In the genomic region with DNA sequence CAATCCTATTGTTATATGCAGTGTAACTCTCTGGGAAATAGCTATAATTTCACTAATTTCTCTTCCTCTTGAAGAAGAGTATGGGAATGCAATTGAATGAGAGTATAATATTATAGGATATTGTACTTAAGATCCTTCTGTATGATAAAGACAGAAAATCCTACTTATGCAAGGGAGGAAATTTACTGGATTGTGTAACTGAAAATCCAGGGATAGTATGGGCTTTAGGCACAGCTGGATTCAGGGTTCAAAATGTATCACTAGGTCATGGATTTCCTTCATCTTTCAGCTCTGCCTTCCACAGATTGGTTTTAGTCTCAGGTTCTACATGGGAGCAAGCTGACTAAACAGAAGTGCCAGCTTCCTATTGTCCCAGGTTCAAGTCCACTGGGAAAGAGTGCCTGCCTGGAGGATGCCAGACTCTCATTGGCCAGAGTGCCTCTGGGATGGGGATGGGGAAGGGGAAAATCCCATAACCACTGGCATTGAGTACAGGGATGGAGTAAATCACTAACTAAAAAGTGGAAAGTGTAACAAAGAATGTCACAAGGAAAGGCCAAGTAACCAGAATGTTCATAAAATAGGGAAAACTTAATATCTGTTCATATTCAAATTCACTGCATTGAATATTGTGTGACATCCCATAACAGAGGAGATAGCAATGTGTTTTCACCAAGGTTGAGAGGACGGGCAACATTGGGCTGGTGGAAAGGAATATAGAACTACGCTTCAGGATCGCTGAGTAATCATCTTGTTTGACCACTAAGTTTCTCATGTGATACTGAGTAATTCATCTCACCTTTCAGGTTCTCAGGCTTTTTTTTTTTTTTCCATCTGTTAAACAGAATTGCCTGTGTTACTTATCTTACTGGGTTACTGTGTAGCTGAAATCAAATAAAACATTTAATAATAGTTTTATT, we compare ENCODE assay signal across 12 cellular contexts.
DNase-seq lines count a peak whose midpoint lies in the region; ATAC-seq and TF ChIP-seq lines count a peak whose summit lies in the region.
"Had no signal": no experiment of that assay in that cellular context is flagged by ENCODE, and none has a peak within 500 bp of the region (broad histone marks: within the 10 kb centered on the region; RNA-seq: fewer than 3 reads in every experiment).

No MANE protein-coding gene starts in this region.

- no peaks in the 10 kb centered on the region for H3K27me3 Mint-ChIP-seq in stimulated activated naive CD8-positive, alpha-beta T cell treated with anti-CD3 and anti-CD28 coated beads, Interleukin-15, amount 100 ng/mL, for 72 hours
- peaks cover 8% of the 10 kb centered on the region for H3K27me3 Mint-ChIP-seq in nephron progenitor cell (ENCODE audit: low read depth, poor library complexity)

- no peak overlapping the region for H3K4me3 Mint-ChIP-seq in stimulated activated naive CD8-positive, alpha-beta T cell treated with anti-CD3 and anti-CD28 coated beads, Interleukin-15, amount 100 ng/mL, for 72 hours
- no peak overlapping the region for H3K4me3 Mint-ChIP-seq in nephron progenitor cell
- H3K4me3 Mint-ChIP-seq: activated CD4-positive, alpha-beta memory T cell treated with anti-CD3 and anti-CD28 coated beads for 36 hours; CD8-positive, alpha-beta T cell had no signal

- ATAC-seq in GM19372 (IDR thresholded peaks at IDR 0.05; ENCODE audit: low read depth, unreplicated experiment), result peak; percentile 38
- ATAC-seq in stimulated activated naive CD8-positive, alpha-beta T cell treated with anti-CD3 and anti-CD28 coated beads, Interleukin-15, amount 100 ng/mL, for 72 hours, result peak; percentile 46
- no peak for ATAC-seq in HG03095 (IDR thresholded peaks at IDR 0.05; ENCODE audit: unreplicated experiment)
- ATAC-seq: CD8-positive, alpha-beta T cell; HCT116 had no signal

- H3K9me3 Mint-ChIP-seq in stimulated activated naive CD8-positive, alpha-beta T cell treated with anti-CD3 and anti-CD28 coated beads, Interleukin-15, amount 100 ng/mL, for 72 hours, result no peaks in the 10 kb centered on the region
- H3K9me3 Mint-ChIP-seq in nephron progenitor cell, result no peaks in the 10 kb centered on the region
- H3K9me3 Mint-ChIP-seq: activated CD4-positive, alpha-beta memory T cell treated with anti-CD3 and anti-CD28 coated beads for 36 hours; CD8-positive, alpha-beta T cell had no signal

- no peak overlapping the region for H3K4me3 ChIP-seq in fibroblast of villous mesenchyme (ENCODE audit: low read depth, low read length)

- TF ChIP-seq CTCF in fibroblast of villous mesenchyme (IDR thresholded peaks at IDR 0.05; ENCODE audit: insufficient read depth, low read depth, low read length) (no peak), nephron progenitor cell (IDR thresholded peaks at IDR 0.05) (no peak)

- peaks cover 6% of the 10 kb centered on the region for H3K4me1 Mint-ChIP-seq in stimulated activated naive CD8-positive, alpha-beta T cell treated with anti-CD3 and anti-CD28 coated beads, Interleukin-15, amount 100 ng/mL, for 72 hours
- peaks cover 24% of the 10 kb centered on the region for H3K4me1 Mint-ChIP-seq in nephron progenitor cell

- no peak overlapping the region for H3K27ac Mint-ChIP-seq in stimulated activated naive CD8-positive, alpha-beta T cell treated with anti-CD3 and anti-CD28 coated beads, Interleukin-15, amount 100 ng/mL, for 72 hours
- no peak overlapping the region for H3K27ac Mint-ChIP-seq in nephron progenitor cell
- H3K27ac Mint-ChIP-seq: activated CD4-positive, alpha-beta memory T cell treated with anti-CD3 and anti-CD28 coated beads for 36 hours; CD8-positive, alpha-beta T cell had no signal

- DNase-seq in NCI-H69 (lab: John Stamatoyannopoulos, UW) (peak; percentile 2), fibroblast of villous mesenchyme (ENCODE audit: low read depth) (peak; percentile 55), nephron progenitor cell (no peak), D341Med (ENCODE audit: low spot score) (no peak)
- no peak for DNase-seq in stimulated activated naive CD8-positive, alpha-beta T cell treated with anti-CD3 and anti-CD28 coated beads, Interleukin-15, amount 100 ng/mL, for 72 hours
- DNase-seq: activated CD4-positive, alpha-beta memory T cell treated with anti-CD3 and anti-CD28 coated beads for 36 hours; brain microvascular endothelial cell; CD8-positive, alpha-beta T cell; midbrain had no signal

- H3K36me3 Mint-ChIP-seq in nephron progenitor cell (ENCODE audit: low read depth), result no peaks in the 10 kb centered on the region
- H3K36me3 Mint-ChIP-seq: activated CD4-positive, alpha-beta memory T cell treated with anti-CD3 and anti-CD28 coated beads for 36 hours; CD8-positive, alpha-beta T cell had no signal

Comparison
In these comparisons a context has a peak if more than half of its experiments do, and no peak if none do; other contexts are left out.
1. DNase-seq: peak in NCI-H69 (single experiment) and fibroblast of villous mesenchyme (single experiment); none in stimulated activated naive CD8-positive, alpha-beta T cell treated with anti-CD3 and anti-CD28 coated beads, Interleukin-15, amount 100 ng/mL, for 72 hours (0 of 2), nephron progenitor cell (single experiment) and D341Med (single experiment).